Comparison of ENCODE assay signal across 8 cellular contexts in genomic region chr19:8451885-8452284, GRCh38. TPM values are rescaled to one million over a fixed set of nuclear protein-coding genes. Genes with fewer than 3 reads are reported as not detected.
DNase-seq lines count a peak whose midpoint lies in the region; ATAC-seq and TF ChIP-seq lines count a peak whose summit lies in the region.

No MANE protein-coding gene starts in this region.

- CTCF ChIA-PET in CD8-positive, alpha-beta memory T cell (lab: Charles Lee): interaction anchor here (4.5 kb wide), 1 partner anchor 128 kb away, joined by 20 read pairs; no protein-coding TSS in a partner anchor

- H3K4me3 ChIP-seq in CD8-positive, alpha-beta memory T cell (ENCODE audit: low read length): no peak overlapping the region

- peaks cover 80 to 95% (median 89%) of the 10 kb centered on the region in 3 donors for H3K4me1 Mint-ChIP-seq in CD8-positive, alpha-beta memory T cell
- H3K4me1 Mint-ChIP-seq in IgD-negative memory B cell: peaks cover 56 to 71% (median 70%) of the 10 kb centered on the region in 3 donors
- H3K4me1 Mint-ChIP-seq in brain: peaks cover 98% of the 10 kb centered on the region
- peaks cover 44% of the 10 kb centered on the region for H3K4me1 Mint-ChIP-seq in mesothelial cell of epicardium

- POLR2A ChIA-PET in CD8-positive, alpha-beta memory T cell (lab: Charles Lee): no interaction called here

- no peak for TF ChIP-seq CTCF in brain (conservative IDR thresholded peaks at IDR 0.05)
- no peak for TF ChIP-seq CTCF in mesothelial cell of epicardium (IDR thresholded peaks at IDR 0.05; ENCODE audit: unreplicated experiment)

- peaks cover 0 to 72% (median 15%) of the 10 kb centered on the region in 3 donors for H3K36me3 Mint-ChIP-seq in CD8-positive, alpha-beta memory T cell
- H3K36me3 Mint-ChIP-seq in IgD-negative memory B cell: peaks cover 8% of the 10 kb centered on the region
- H3K36me3 Mint-ChIP-seq in brain: peaks cover 75% of the 10 kb centered on the region
- peaks cover 15% of the 10 kb centered on the region for H3K36me3 Mint-ChIP-seq in mesothelial cell of epicardium

- no peaks in the 10 kb centered on the region for H3K9me3 ChIP-seq in CD8-positive, alpha-beta memory T cell (ENCODE audit: low read length)

- H3K27me3 Mint-ChIP-seq in CD8-positive, alpha-beta memory T cell: no peaks in the 10 kb centered on the region
- peaks cover 1% of the 10 kb centered on the region for H3K27me3 Mint-ChIP-seq in IgD-negative memory B cell
- no peaks in the 10 kb centered on the region for H3K27me3 Mint-ChIP-seq in brain
- H3K27me3 Mint-ChIP-seq in mesothelial cell of epicardium (ENCODE audit: low read depth): no peaks in the 10 kb centered on the region

- H3K27ac ChIP-seq in CD8-positive, alpha-beta memory T cell (ENCODE audit: low read depth, low read length): no peak overlapping the region

- peaks cover 35% of the 10 kb centered on the region for H3K36me3 ChIP-seq in CD8-positive, alpha-beta memory T cell (ENCODE audit: insufficient read depth, low read length)

- peak overlapping the region in 6 of 7 donors; percentile 29 to 63 (median 56) for H3K4me3 Mint-ChIP-seq in CD8-positive, alpha-beta memory T cell
- H3K4me3 Mint-ChIP-seq in IgD-negative memory B cell (peak overlapping the region in 3 of 4 donors; percentile 12 to 75 (median 53)), brain (peak overlapping the region in 3 of 5 experiments; percentile 7 to 53 (median 37)), mesothelial cell of epicardium (no peak overlapping the region)

- no peaks in the 10 kb centered on the region for H3K27me3 ChIP-seq in CD8-positive, alpha-beta memory T cell (ENCODE audit: insufficient read depth, low read length, poor library complexity, severe bottlenecking)

- ATAC-seq in HG03025 (IDR thresholded peaks at IDR 0.05; ENCODE audit: low FRiP score, unreplicated experiment): no peak

- H3K9me3 Mint-ChIP-seq in CD8-positive, alpha-beta memory T cell: no peaks in the 10 kb centered on the region
- H3K9me3 Mint-ChIP-seq in IgD-negative memory B cell (no peaks in the 10 kb centered on the region), brain (no peaks in the 10 kb centered on the region), mesothelial cell of epicardium (no peaks in the 10 kb centered on the region)

- DNase-seq in CD8-positive, alpha-beta memory T cell: no peak
- DNase-seq in mesothelial cell of epicardium (ENCODE audit: low spot score in 2 of 2, unreplicated experiment in 2 of 2) (no peak), COLO829 (ENCODE audit: low spot score) (no peak), NCI-H1048 (lab: John Stamatoyannopoulos, UW) (no peak), inferior parietal cortex (ENCODE audit: extremely low spot score) (no peak)

- H3K4me1 ChIP-seq in CD8-positive, alpha-beta memory T cell (ENCODE audit: insufficient read depth, low read length): peaks cover 73% of the 10 kb centered on the region

- H3K27ac Mint-ChIP-seq in CD8-positive, alpha-beta memory T cell: peak overlapping the region in 7 of 8 donors; percentile 9 to 70 (median 63)
- peak overlapping the region in 2 of 3 donors; percentile 39 to 56 for H3K27ac Mint-ChIP-seq in IgD-negative memory B cell
- peak overlapping the region in 3 of 5 experiments; percentile 46 to 86 (median 69) for H3K27ac Mint-ChIP-seq in brain
- peak overlapping the region; percentile 67 for H3K27ac Mint-ChIP-seq in mesothelial cell of epicardium

RNA-seq across cellular contexts. Expression of gene HNRNPM, which starts 7.1 kb away (rescaled TPM):
- total RNA-seq in CD8-positive, alpha-beta memory T cell: 100 to 1,000 TPM; 336 to 338 TPM
- polyA plus RNA-seq in CD8-positive, alpha-beta memory T cell: 311 TPM
- polyA plus RNA-seq in IgD-negative memory B cell (210 TPM), brain (ENCODE audit: insufficient read depth, low read depth, low replicate concordance) (204 TPM)
- total RNA-seq in mesothelial cell of epicardium: 249 to 259 TPM (median 252 TPM) in 3 replicates

RNA-seq across cellular contexts. Expression of gene MARCHF2, which starts 38.8 kb away (rescaled TPM):
- 10 to 100 TPM; 13.1 to 14.1 TPM for total RNA-seq in CD8-positive, alpha-beta memory T cell
- 51.0 TPM for polyA plus RNA-seq in CD8-positive, alpha-beta memory T cell
- polyA plus RNA-seq in IgD-negative memory B cell (35.9 TPM), brain (ENCODE audit: insufficient read depth, low read depth, low replicate concordance) (82.9 TPM)
- 20.7 to 21.4 TPM (median 21.4 TPM) in 3 replicates for total RNA-seq in mesothelial cell of epicardium

RNA-seq across cellular contexts. Expression of gene PRAM1, which starts 50.6 kb away (rescaled TPM):
- total RNA-seq in CD8-positive, alpha-beta memory T cell: under 1 TPM; 0.55 to 0.64 TPM
- polyA plus RNA-seq in CD8-positive, alpha-beta memory T cell: 0.39 TPM
- not detected for polyA plus RNA-seq in IgD-negative memory B cell
- 1.4 TPM for polyA plus RNA-seq in brain (ENCODE audit: insufficient read depth, low read depth, low replicate concordance)
- 0.70 to 1.2 TPM (median 0.94 TPM) in 3 replicates for total RNA-seq in mesothelial cell of epicardium
